Comparison of ENCODE assay signal across 34 cellular contexts in genomic region chr11:29842061-29842460, GRCh38.
"Had no signal": no experiment of that assay in that cellular context is flagged by ENCODE, and none has a peak within 500 bp of the region (broad histone marks: within the 10 kb centered on the region; RNA-seq: fewer than 3 reads in every experiment).

No MANE protein-coding gene starts in this region.

- H3K4me3 ChIP-seq: adrenal gland, body of pancreas had no signal

- H3K4me3 Mint-ChIP-seq: activated B cell treated with CpG ODN at 0.5 μM for 24 hours; activated CD4-positive, alpha-beta memory T cell treated with anti-CD3 and anti-CD28 coated beads for 36 hours; activated CD4-positive, alpha-beta T cell treated with anti-CD3 and anti-CD28 coated beads, Interleukin-2, amount 10 ng/mL, durations not matched to agents 24 days and 14 days; activated CD8-positive, alpha-beta T cell treated with anti-CD3 and anti-CD28 coated beads for 36 hours; activated naive CD4-positive, alpha-beta T cell treated with anti-CD3 and anti-CD28 coated beads for 36 hours; activated naive CD8-positive, alpha-beta T cell treated with anti-CD3 and anti-CD28 coated beads for 36 hours; activated T-cell treated with anti-CD3 and anti-CD28 coated beads, Interleukin-2, amount 50 U/mL, for 4 hours; activated T-cell treated with anti-CD3 and anti-CD28 coated beads, Interleukin-2, amount 50 U/mL, for 72 hours; activated T-helper 1 cell treated with anti-CD3 and anti-CD28 coated beads, Interleukin-12 subunit alpha, Interleukin-12 subunit beta, Interleukin-2, Interleukin-4 antibody, amounts not matched to agents 30 ng/mL and 10 ng/mL and 1 ng/mL, durations not matched to agents 14 hours and 24 hours and 36 hours; activated T-helper 17 cell treated with anti-CD3 and anti-CD28 coated beads, Interleukin-2, amount 50 U/mL, for 72 hours; T-helper 1 cell treated with Interleukin-12 subunit alpha and Interleukin-12 subunit beta and Interleukin-4 antibody, amounts not matched to agents 30 μg/mL and 1 μg/mL, for 36 hours; T-helper 2 cell treated with Interferon-gamma antibody and Interleukin-4, amounts not matched to agents 5 μg/mL and 100 μg/mL, for 36 hours had no signal

- H3K4me1 ChIP-seq: adrenal gland, body of pancreas had no signal

- H3K27ac ChIP-seq: adrenal gland, body of pancreas, brain microvascular endothelial cell, VCaP had no signal

- H3K36me3 Mint-ChIP-seq: activated CD4-positive, alpha-beta memory T cell treated with anti-CD3 and anti-CD28 coated beads for 36 hours; activated naive CD4-positive, alpha-beta T cell treated with anti-CD3 and anti-CD28 coated beads, Interleukin-2, amount 50 U/mL, for 72 hours; activated naive CD8-positive, alpha-beta T cell treated with anti-CD3 and anti-CD28 coated beads for 36 hours had no signal

- H3K36me3 ChIP-seq: adrenal gland, brain microvascular endothelial cell had no signal

- H3K27me3 ChIP-seq: adrenal gland, body of pancreas, brain microvascular endothelial cell had no signal

- H3K27ac Mint-ChIP-seq: activated B cell treated with CpG ODN at 0.5 μM for 24 hours; activated CD4-positive, alpha-beta memory T cell treated with anti-CD3 and anti-CD28 coated beads for 36 hours; activated CD4-positive, alpha-beta T cell treated with anti-CD3 and anti-CD28 coated beads, Interleukin-2, amount 10 ng/mL, durations not matched to agents 24 days and 14 days; activated CD8-positive, alpha-beta T cell treated with anti-CD3 and anti-CD28 coated beads for 36 hours; activated naive CD4-positive, alpha-beta T cell treated with anti-CD3 and anti-CD28 coated beads for 36 hours; activated naive CD4-positive, alpha-beta T cell treated with anti-CD3 and anti-CD28 coated beads, Interleukin-2, amount 50 U/mL, for 72 hours; activated naive CD8-positive, alpha-beta T cell treated with anti-CD3 and anti-CD28 coated beads for 36 hours; activated T-cell treated with anti-CD3 and anti-CD28 coated beads, Interleukin-2, amount 50 U/mL, for 72 hours; activated T-helper 1 cell treated with anti-CD3 and anti-CD28 coated beads, Interleukin-12 subunit alpha, Interleukin-12 subunit beta, Interleukin-2, Interleukin-4 antibody, amounts not matched to agents 30 ng/mL and 10 ng/mL and 1 ng/mL, durations not matched to agents 14 hours and 24 hours and 36 hours; activated T-helper 17 cell treated with anti-CD3 and anti-CD28 coated beads, Interleukin-2, amount 50 U/mL, for 72 hours; T-helper 1 cell treated with Interleukin-12 subunit alpha and Interleukin-12 subunit beta and Interleukin-4 antibody, amounts not matched to agents 30 μg/mL and 1 μg/mL, for 36 hours; T-helper 2 cell treated with Interferon-gamma antibody and Interleukin-4, amounts not matched to agents 5 μg/mL and 100 μg/mL, for 36 hours had no signal

- H3K4me1 Mint-ChIP-seq: activated B cell treated with CpG ODN at 0.5 μM for 24 hours; activated CD4-positive, alpha-beta T cell treated with anti-CD3 and anti-CD28 coated beads, Interleukin-2, amount 10 ng/mL, durations not matched to agents 24 days and 14 days; activated naive CD8-positive, alpha-beta T cell treated with anti-CD3 and anti-CD28 coated beads for 36 hours; activated T-helper 17 cell treated with anti-CD3 and anti-CD28 coated beads, Interleukin-2, amount 50 U/mL, for 72 hours had no signal

- H3K9me3 ChIP-seq: adrenal gland, body of pancreas had no signal

- H3K27me3 Mint-ChIP-seq: activated B cell treated with CpG ODN at 0.5 μM for 24 hours; activated CD4-positive, alpha-beta memory T cell treated with anti-CD3 and anti-CD28 coated beads for 36 hours; activated CD4-positive, alpha-beta T cell treated with anti-CD3 and anti-CD28 coated beads, Interleukin-2, amount 10 ng/mL, durations not matched to agents 24 days and 14 days; activated CD8-positive, alpha-beta T cell treated with anti-CD3 and anti-CD28 coated beads for 36 hours; activated naive CD8-positive, alpha-beta T cell treated with anti-CD3 and anti-CD28 coated beads for 36 hours; activated T-helper 17 cell treated with anti-CD3 and anti-CD28 coated beads, Interleukin-2, amount 50 U/mL, for 72 hours had no signal

- H3K9me3 Mint-ChIP-seq: activated B cell treated with CpG ODN at 0.5 μM for 24 hours; activated CD4-positive, alpha-beta T cell treated with anti-CD3 and anti-CD28 coated beads, Interleukin-2, amount 10 ng/mL, durations not matched to agents 24 days and 14 days; activated CD8-positive, alpha-beta T cell treated with anti-CD3 and anti-CD28 coated beads for 36 hours had no signal

- ATAC-seq: activated CD8-positive, alpha-beta T cell treated with anti-CD3 and anti-CD28 coated beads for 36 hours; activated naive CD4-positive, alpha-beta T cell treated with anti-CD3 and anti-CD28 coated beads, Interleukin-2, amount 50 U/mL, for 72 hours; activated T-cell treated with anti-CD3 and anti-CD28 coated beads, Interleukin-2, amount 50 U/mL, for 4 hours; activated T-cell treated with anti-CD3 and anti-CD28 coated beads, Interleukin-2, amount 50 U/mL, for 72 hours; activated T-helper 17 cell treated with anti-CD3 and anti-CD28 coated beads, Interleukin-2, amount 50 U/mL, for 72 hours; body of pancreas had no signal

- DNase-seq: activated B cell treated with CpG ODN at 0.5 μM for 24 hours; activated CD4-positive, alpha-beta memory T cell treated with anti-CD3 and anti-CD28 coated beads for 36 hours; activated CD4-positive, alpha-beta T cell treated with anti-CD3 and anti-CD28 coated beads for 4 hours; activated CD4-positive, alpha-beta T cell treated with anti-CD3 and anti-CD28 coated beads, Interleukin-2, amount 10 ng/mL, durations not matched to agents 24 days and 14 days; activated CD4-positive, alpha-beta T cell treated with anti-CD3 and anti-CD28 coated beads, Interleukin-2, amount 50 U/mL, for 1 hour; activated CD4-positive, alpha-beta T cell treated with anti-CD3 and anti-CD28 coated beads, Interleukin-2, amount 50 U/mL, for 4 hours; activated CD4-positive, CD25-positive, alpha-beta regulatory T cell treated with anti-CD3 and anti-CD28 coated beads, Interleukin-2, amount 50 U/mL, for 72 hours; activated CD8-positive, alpha-beta memory T cell treated with anti-CD3 and anti-CD28 coated beads, Interleukin-2, amount 50 U/mL, for 4 hours; activated CD8-positive, alpha-beta T cell treated with anti-CD3 and anti-CD28 coated beads for 36 hours; activated effector memory CD4-positive, alpha-beta T cell treated with anti-CD3 and anti-CD28 coated beads, Interleukin-2, amount 50 U/mL, for 16 hours; activated gamma-delta T cell treated with Interleukin-2 at 50 U/mL for 16 hours; activated naive CD4-positive, alpha-beta T cell; activated naive CD4-positive, alpha-beta T cell treated with anti-CD3 and anti-CD28 coated beads for 36 hours; activated naive CD4-positive, alpha-beta T cell treated with anti-CD3 and anti-CD28 coated beads, Interleukin-2, amount 50 U/mL, for 16 hours; activated naive CD8-positive, alpha-beta T cell treated with anti-CD3 and anti-CD28 coated beads for 36 hours; activated T-cell treated with anti-CD3 and anti-CD28 coated beads for 4 hours; activated T-cell treated with anti-CD3 and anti-CD28 coated beads, Interleukin-2, amount 50 U/mL, for 1 hour; activated T-cell treated with anti-CD3 and anti-CD28 coated beads, Interleukin-2, amount 50 U/mL, for 4 hours; activated T-cell treated with anti-CD3 and anti-CD28 coated beads, Interleukin-2, amount 50 U/mL, for 72 hours; adrenal gland; amniotic stem cell; aorta; body of pancreas; brain microvascular endothelial cell; central memory CD4-positive, alpha-beta T cell; T-helper 1 cell; T-helper 2 cell; T-helper 9 cell had no signal
